In the genomic region with DNA sequence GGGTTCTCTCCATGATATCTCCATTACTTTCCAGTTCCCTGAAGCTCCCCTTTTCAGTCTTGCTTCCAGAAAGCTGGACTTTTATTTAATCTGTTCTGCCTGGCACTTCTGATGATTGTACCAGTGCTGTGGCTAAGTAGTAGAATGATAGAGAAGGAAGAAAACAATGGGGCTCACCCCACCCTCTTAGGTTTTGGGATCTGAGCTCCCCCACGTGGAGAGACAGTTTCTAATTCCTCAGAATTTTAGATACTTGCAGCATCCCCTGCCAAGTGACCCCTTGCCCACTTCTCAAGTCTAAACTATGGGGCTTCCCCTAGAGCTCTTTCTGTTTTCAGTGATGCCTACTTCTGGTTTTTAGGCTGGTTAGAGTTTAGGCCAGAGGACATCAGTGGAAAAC, we compare ENCODE assay signal across 15 cellular contexts.
A peak's percentile ranks its signal among the peaks of the same experiment; 100 is the strongest.
DNase-seq lines count a peak whose midpoint lies in the region; ATAC-seq and TF ChIP-seq lines count a peak whose summit lies in the region.
"Had no signal": no experiment of that assay in that cellular context is flagged by ENCODE, and none has a peak within 500 bp of the region (broad histone marks: within the 10 kb centered on the region; RNA-seq: fewer than 3 reads in every experiment).

No MANE protein-coding gene starts in this region.

- DNase-seq in AG08395 (ENCODE audit: low spot score) (peak; percentile 6), HCT116 (ENCODE audit: low read depth, low spot score) (no peak), astrocyte of the cerebellum (ENCODE audit: low read depth) (no peak), iris pigment epithelial cell (ENCODE audit: low read depth) (peak; percentile 1), occipital lobe (lab: John Stamatoyannopoulos, UW) (no peak), NCI-H1930 (lab: John Stamatoyannopoulos, UW) (no peak), amygdala (lab: John Stamatoyannopoulos, UW) (no peak)
- DNase-seq: activated CD4-positive, alpha-beta T cell treated with anti-CD3 and anti-CD28 coated beads, Interleukin-2, amount 10 ng/mL, durations not matched to agents 24 days and 14 days; activated T-cell treated with anti-CD3 and anti-CD28 coated beads, Interleukin-2, amount 50 U/mL, for 24 hours; foreskin fibroblast; NCI-H1105 treated with DMSO at 0.1 percent for 48 hours; NCI-H510A treated with DMSO at 0.1 percent for 48 hours; posterior cingulate gyrus; substantia nigra had no signal

- ATAC-seq in HCT116, result no peak
- ATAC-seq in GM21619 (IDR thresholded peaks at IDR 0.05; ENCODE audit: unreplicated experiment), result no peak

- no peaks in the 10 kb centered on the region for H3K79me2 ChIP-seq in HCT116 (ENCODE audit: insufficient read depth, low read length)

- H2AFZ ChIP-seq in HCT116 (ENCODE audit: low read depth, low read length, poor library complexity, severe bottlenecking), result no peak overlapping the region

- no peak overlapping the region for H3K4me3 ChIP-seq in HCT116 (replicated peaks in 1 of 2; ENCODE audit: low read depth in 1 of 2, low read length in 2 of 2)
- H3K4me3 ChIP-seq in astrocyte of the cerebellum (ENCODE audit: low read depth, low read length), result no peak overlapping the region

- TF ChIP-seq CTCF in HCT116 (IDR thresholded peaks at IDR 0.05 in 2 of 3, conservative IDR thresholded peaks at IDR 0.05 in 1 of 3; ENCODE audit: borderline replicate concordance in 1 of 3, insufficient read depth in 1 of 3, low read depth in 2 of 3, low read length in 2 of 3) (no peak), astrocyte of the cerebellum (IDR thresholded peaks at IDR 0.05; ENCODE audit: low read depth, low read length, missing control alignments) (peak; percentile 23)

- intact Hi-C loops in HCT116 (cut with micrococcal nuclease), result loop anchor here (5.0 kb wide), 2 partner anchors 483 to 523 kb away; no protein-coding TSS in a partner anchor

- H3K9me3 ChIP-seq in HCT116 (ENCODE audit: control insufficient read depth in 1 of 2, insufficient read depth in 1 of 2, low read depth in 1 of 2, low read length in 2 of 2), result no peaks in the 10 kb centered on the region

- peak; percentile 23; the same call in 1 of the 2 replicates for TF ChIP-seq RAD21 in HCT116 (IDR thresholded peaks at IDR 0.05; ENCODE audit: low read depth)

- CTCF ChIA-PET in HCT116 (lab: Charles Lee), result no interaction called here

- BruUV-seq in HCT116 (replicated peaks; lab: Mats Ljungman, UMichigan), result no TSS peak

- no peak overlapping the region for H3K4me2 ChIP-seq in HCT116 (ENCODE audit: low read length)

- no peak overlapping the region for H3K9ac ChIP-seq in HCT116 (ENCODE audit: low read length)

- no peak overlapping the region for H3K27ac ChIP-seq in HCT116 (ENCODE audit: low read depth, low read length)

- no peaks in the 10 kb centered on the region for H3K9me2 ChIP-seq in HCT116 (ENCODE audit: insufficient read depth)

- H3K36me3 ChIP-seq in HCT116 (ENCODE audit: control insufficient read depth in 1 of 2, insufficient read depth in 2 of 2, low read length in 2 of 2), result no peaks in the 10 kb centered on the region

- in situ Hi-C loops in astrocyte of the cerebellum (cut with HindIII; ENCODE audit: low sequenced_read_pairs), result loop anchor here (25.0 kb wide), 1 partner anchor 473 kb away; no protein-coding TSS in a partner anchor

- H3K27me3 ChIP-seq in HCT116 (ENCODE audit: insufficient read depth, low read length), result no peaks in the 10 kb centered on the region

- POLR2A ChIA-PET in HCT116 (lab: Charles Lee), result no interaction called here

- H3K4me1 ChIP-seq in HCT116 (ENCODE audit: control insufficient read depth in 1 of 2, insufficient read depth in 2 of 2, low read length in 2 of 2), result no peaks in the 10 kb centered on the region

- TF ChIP-seq POLR2A in HCT116 (IDR thresholded peaks at IDR 0.05; ENCODE audit: borderline replicate concordance, extremely low read depth, insufficient read depth, insufficient read length), result no peak

- no peaks in the 10 kb centered on the region for H4K20me1 ChIP-seq in HCT116 (ENCODE audit: insufficient read depth)

- RAD21 ChIA-PET in HCT116 (lab: Charles Lee; ENCODE audit: low non-redundant PET in 1 of 2, low total read pairs in 2 of 2, uncharacterized antibody in 2 of 2, unreplicated experiment in 2 of 2), result no interaction called here

TF ChIP-seq in HCT116, 20 proteins besides CTCF, POLR2A, EP300 and RAD21:
- no peak for TF ChIP-seq EGR1 (IDR thresholded peaks at IDR 0.05; ENCODE audit: low read depth)
- no peak for TF ChIP-seq TCF7L2 (IDR thresholded peaks at IDR 0.05; ENCODE audit: borderline replicate concordance, extremely low read depth, insufficient read depth, insufficient read length)
- TF ChIP-seq CBX3 (IDR thresholded peaks at IDR 0.05; ENCODE audit: low read depth), result no peak
- no peak for TF ChIP-seq ZBTB33 (IDR thresholded peaks at IDR 0.05; ENCODE audit: extremely low read depth, insufficient replicate concordance, low read length)
- TF ChIP-seq ELF1 (IDR thresholded peaks at IDR 0.05; ENCODE audit: borderline replicate concordance, low read depth), result no peak
- no peak for TF ChIP-seq POLR2AphosphoS5 (IDR thresholded peaks at IDR 0.05; ENCODE audit: low read depth, low read length)
- TF ChIP-seq, protein P1, sequence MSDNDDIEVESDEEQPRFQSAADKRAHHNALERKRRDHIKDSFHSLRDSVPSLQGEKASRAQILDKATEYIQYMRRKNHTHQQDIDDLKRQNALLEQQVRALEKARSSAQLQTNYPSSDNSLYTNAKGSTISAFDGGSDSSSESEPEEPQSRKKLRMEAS (IDR thresholded peaks at IDR 0.05), result no peak
- TF ChIP-seq YY1 (IDR thresholded peaks at IDR 0.05; ENCODE audit: extremely low read depth, insufficient replicate concordance, low read depth, low read length), result no peak
- no peak for TF ChIP-seq EZH2 (IDR thresholded peaks at IDR 0.05)
- TF ChIP-seq FOSL1 (IDR thresholded peaks at IDR 0.05; ENCODE audit: low read depth), result no peak
- no peak for TF ChIP-seq SP1 (IDR thresholded peaks at IDR 0.05; ENCODE audit: low read depth)
- TF ChIP-seq REST (IDR thresholded peaks at IDR 0.05; ENCODE audit: low read depth), result no peak
- no peak for TF ChIP-seq JUND (IDR thresholded peaks at IDR 0.05)
- TF ChIP-seq CEBPB (IDR thresholded peaks at IDR 0.05; ENCODE audit: low read depth), result no peak
- TF ChIP-seq ZNF274 (IDR thresholded peaks at IDR 0.05; ENCODE audit: low read depth, low read length), result no peak
- no peak for TF ChIP-seq SIN3A (IDR thresholded peaks at IDR 0.05; ENCODE audit: low read depth)

Comparison
In these comparisons a context has a peak if more than half of its experiments do, and no peak if none do; other contexts are left out.
1. DNase-seq: peak in AG08395 (single experiment) and iris pigment epithelial cell (single experiment); none in HCT116 (single experiment), astrocyte of the cerebellum (single experiment), occipital lobe (single experiment), NCI-H1930 (0 of 2) and amygdala (0 of 56).